In the genomic region with DNA sequence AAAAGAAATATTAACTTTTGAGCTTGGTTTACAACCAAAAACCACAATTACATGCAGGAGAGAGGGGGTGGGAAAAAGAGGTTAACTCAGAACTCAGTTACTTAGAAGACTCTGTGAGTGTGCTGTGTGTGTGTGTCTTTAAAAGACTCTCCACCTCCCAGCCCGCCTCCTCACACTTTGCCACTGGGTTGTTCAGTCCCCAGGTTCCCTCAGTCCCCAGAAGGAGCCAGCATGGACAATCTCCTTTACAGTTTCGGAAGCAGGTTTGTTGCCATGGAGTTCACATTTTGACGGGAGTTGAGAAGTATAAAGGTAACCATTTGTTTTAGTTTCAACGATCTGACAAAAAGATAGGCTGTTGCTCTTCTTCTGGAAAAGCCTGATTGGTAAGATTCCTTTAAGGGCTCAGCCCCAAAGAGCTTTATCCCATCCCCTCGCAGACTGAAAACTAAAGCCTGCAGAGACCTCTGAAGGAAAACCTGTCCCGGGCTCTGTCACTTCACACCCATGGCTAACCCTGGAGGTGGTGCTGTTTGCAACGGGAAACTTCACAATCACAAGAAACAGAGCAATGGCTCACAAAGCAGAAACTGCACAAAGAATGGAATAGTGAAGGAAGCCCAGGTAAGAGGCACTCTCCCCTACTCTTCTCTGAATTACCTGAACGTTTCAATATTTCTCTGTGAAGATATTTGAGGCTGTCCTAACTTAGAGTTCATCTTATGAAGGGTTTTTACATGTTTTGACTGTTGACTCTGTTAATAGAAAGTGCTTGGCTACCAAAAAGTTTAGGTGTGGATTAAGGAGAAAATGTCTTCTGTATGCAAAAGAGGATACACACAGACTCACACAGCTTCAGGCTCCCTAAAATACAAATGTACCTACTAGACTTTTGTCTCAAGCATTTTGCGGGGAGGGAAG, we compare ENCODE assay signal across 8 cellular contexts. TPM values are rescaled to one million over a fixed set of nuclear protein-coding genes. Genes with fewer than 3 reads are reported as not detected.
DNase-seq lines count a peak whose midpoint lies in the region; ATAC-seq and TF ChIP-seq lines count a peak whose summit lies in the region.

A gene (plus strand): TSS at position 212 of the 921 bp plus-strand sequence. CDS start 296 bp downstream, at position 508.

- no peaks in the 10 kb centered on the region for H3K9me3 ChIP-seq in CD4-positive, CD25-positive, alpha-beta regulatory T cell (ENCODE audit: control insufficient read depth in 2 of 2, low read length in 2 of 2)
- no peaks in the 10 kb centered on the region for H3K9me3 ChIP-seq in ascending aorta
- H3K9me3 ChIP-seq in spleen = no peaks in the 10 kb centered on the region

- peaks cover 0 to 3% (median 0%) of the 10 kb centered on the region in 7 donors for H3K9me3 Mint-ChIP-seq in CD4-positive, CD25-positive, alpha-beta regulatory T cell

- WGBS in spleen, 5 donors = 4 to 11% (median 7%) methylated on average over 9 of the region's 9 CpGs

- TF ChIP-seq CTCF in ascending aorta (IDR thresholded peaks at IDR 0.05) (peak in 1 of 3 experiments; percentile 20), spleen (IDR thresholded peaks at IDR 0.05 in 8 of 11, conservative IDR thresholded peaks at IDR 0.05 in 3 of 11) (no peak)

- no peaks in the 10 kb centered on the region for H3K27me3 Mint-ChIP-seq in CD4-positive, CD25-positive, alpha-beta regulatory T cell

- no peak for DNase-seq in CD4-positive, CD25-positive, alpha-beta regulatory T cell
- DNase-seq in ascending aorta (ENCODE audit: low spot score in 2 of 2) = peak in 1 of 2 donors; percentile 70
- peak; percentile 12 for DNase-seq in inferior parietal cortex (ENCODE audit: extremely low spot score)
- no peak for DNase-seq in spleen
- DNase-seq in NCI-H1105 (lab: John Stamatoyannopoulos, UW) = no peak
- no peak for DNase-seq in activated CD8-positive, alpha-beta memory T cell treated with anti-CD3 and anti-CD28 coated beads, Interleukin-2, amount 50 U/mL, for 48 hours

- H3K4me3 Mint-ChIP-seq in CD4-positive, CD25-positive, alpha-beta regulatory T cell = peak within 1 kb of the TSS in 2 of 4 donors; percentile 65 to 73

- H3K36me3 ChIP-seq in CD4-positive, CD25-positive, alpha-beta regulatory T cell (ENCODE audit: control insufficient read depth, insufficient read depth, low read length) = no peaks in the 10 kb centered on the region
- H3K36me3 ChIP-seq in ascending aorta = no peaks in the 10 kb centered on the region
- H3K36me3 ChIP-seq in spleen = no peaks in the 10 kb centered on the region

- no peak for TF ChIP-seq POLR2A in spleen (IDR thresholded peaks at IDR 0.05)

- ATAC-seq in CD4-positive, CD25-positive, alpha-beta regulatory T cell (ENCODE audit: low read depth in 2 of 2) = no peak
- ATAC-seq in GM19438 (IDR thresholded peaks at IDR 0.05; ENCODE audit: low read depth, unreplicated experiment) = peak; percentile 41
- peak; percentile 27 for ATAC-seq in HG03460 (IDR thresholded peaks at IDR 0.05; ENCODE audit: unreplicated experiment)

- H3K27ac ChIP-seq in CD4-positive, CD25-positive, alpha-beta regulatory T cell (ENCODE audit: insufficient read depth, low read length, poor library complexity, severe bottlenecking) = no peak within 1 kb of the TSS
- H3K27ac ChIP-seq in ascending aorta (peak within 1 kb of the TSS; percentile 72 to 75), spleen (peak within 1 kb of the TSS in 7 of 8 donors; percentile 52 to 74 (median 62))

- peak within 1 kb of the TSS in 2 of 3 donors; percentile 59 to 75 for H3K27ac Mint-ChIP-seq in CD4-positive, CD25-positive, alpha-beta regulatory T cell

- H3K4me1 ChIP-seq in CD4-positive, CD25-positive, alpha-beta regulatory T cell (ENCODE audit: control insufficient read depth, insufficient read depth, low read length, poor library complexity, severe bottlenecking) = no peaks in the 10 kb centered on the region
- H3K4me1 ChIP-seq in ascending aorta = peaks cover 5 to 9% of the 10 kb centered on the region in 2 donors
- peaks cover 0 to 25% (median 15%) of the 10 kb centered on the region in 6 donors for H3K4me1 ChIP-seq in spleen

- peak within 1 kb of the TSS; percentile 4 for H3K4me3 ChIP-seq in CD4-positive, CD25-positive, alpha-beta regulatory T cell (ENCODE audit: low read depth, low read length)
- H3K4me3 ChIP-seq in ascending aorta = peak within 1 kb of the TSS; percentile 62 to 64
- H3K4me3 ChIP-seq in spleen = peak within 1 kb of the TSS; percentile 1 to 59 (median 24)

- H3K36me3 Mint-ChIP-seq in CD4-positive, CD25-positive, alpha-beta regulatory T cell = no peaks in the 10 kb centered on the region

- no peaks in the 10 kb centered on the region for H3K27me3 ChIP-seq in CD4-positive, CD25-positive, alpha-beta regulatory T cell (ENCODE audit: control insufficient read depth, insufficient read depth, low read length)
- H3K27me3 ChIP-seq in ascending aorta (no peaks in the 10 kb centered on the region), spleen (replicated peaks in 1 of 7) (no peaks in the 10 kb centered on the region)

- intact Hi-C loops in ascending aorta (cut with DNase I) (no loop called here), spleen (cut with DNase I; ENCODE audit: low total_unique reads) (no loop called here)

- H3K4me1 Mint-ChIP-seq in CD4-positive, CD25-positive, alpha-beta regulatory T cell = peaks cover 0 to 25% (median 3%) of the 10 kb centered on the region in 4 donors

RNA-seq across cellular contexts. Expression of the gene that starts here (rescaled TPM):
- total RNA-seq in CD4-positive, CD25-positive, alpha-beta regulatory T cell = 0.54 TPM
- under 1 TPM in 2 of 4 donors, not detected in 2; 0.12 to 0.13 TPM for polyA plus RNA-seq in CD4-positive, CD25-positive, alpha-beta regulatory T cell
- total RNA-seq in ascending aorta (4.6 TPM), spleen (10 to 100 TPM in 1 of 7 donors, 1 to 10 TPM in 6; 2.4 to 12.3 (median 4.5) TPM)
- 1 to 10 TPM in 1 of 3 donors, under 1 TPM in 2; 0.50 to 1.0 (median 0.64) TPM for polyA plus RNA-seq in spleen

Comparison
In these comparisons a context has a peak if more than half of its experiments do, and no peak if none do; other contexts are left out.
1. ATAC-seq: peak in GM19438 (single experiment) and HG03460 (single experiment); none in CD4-positive, CD25-positive, alpha-beta regulatory T cell (0 of 2).
2. H3K4me3 ChIP-seq: peak in every context shown above with its lines; median percentile 63 in ascending aorta; 24 in spleen; 4 in CD4-positive, CD25-positive, alpha-beta regulatory T cell.